In genomic region chr11:96161271-96162089, GRCh38 we compare ENCODE assay signal across 2 cellular contexts.
TF ChIP-seq lines count a peak whose summit lies in the region.

No MANE protein-coding gene starts in this region.

TF ChIP-seq in GM23338, 12 proteins besides CTCF, POLR2A, EP300 and RAD21 (continued from another document):
- TF ChIP-seq ZNF462 (CRISPR knock-in tag; IDR thresholded peaks at IDR 0.05) (no peak), ETS1 (IDR thresholded peaks at IDR 0.05) (no peak), CREB1 (CRISPR knock-in tag; IDR thresholded peaks at IDR 0.05; ENCODE audit: low read depth) (no peak), STAT1 (IDR thresholded peaks at IDR 0.05; ENCODE audit: unreplicated experiment) (no peak), ZNF114 (CRISPR knock-in tag; IDR thresholded peaks at IDR 0.05) (no peak), NANOG (IDR thresholded peaks at IDR 0.05; ENCODE audit: borderline replicate concordance) (no peak), REST (IDR thresholded peaks at IDR 0.05; ENCODE audit: unreplicated experiment) (no peak)

TF ChIP-seq in WTC11, 78 proteins besides CTCF, POLR2A, EP300 and RAD21 (continued from another document):
- TF ChIP-seq ATF6 (CRISPR knock-in tag; IDR thresholded peaks at IDR 0.05), result no peak
